ENCODE assay signal across 1 cellular context in genomic region chr3:32969088-32969389, GRCh38. TPM values are rescaled to one million over a fixed set of nuclear protein-coding genes. Genes with fewer than 3 reads are reported as not detected.
"Had no signal": no experiment of that assay in that cellular context is flagged by ENCODE, and none has a peak within 500 bp of the region (broad histone marks: within the 10 kb centered on the region; RNA-seq: fewer than 3 reads in every experiment).

No MANE protein-coding gene starts in this region.

RNA-seq across cellular contexts. Expression of gene CCR4, which starts 17.6 kb away (rescaled TPM):
- polyA plus RNA-seq: SK-N-SH had no signal
